ENCODE assay signal across 1 cellular context in genomic region chr19:19468424-19469050, GRCh38.
TF ChIP-seq lines count a peak whose summit lies in the region.

No MANE protein-coding gene starts in this region.

TF ChIP-seq in GM23338, 12 proteins besides CTCF, POLR2A, EP300 and RAD21 (continued from another document):
- no peak for TF ChIP-seq ZNF462 (CRISPR knock-in tag; IDR thresholded peaks at IDR 0.05)
